ENCODE assay signal across 28 cellular contexts in the genomic region with DNA sequence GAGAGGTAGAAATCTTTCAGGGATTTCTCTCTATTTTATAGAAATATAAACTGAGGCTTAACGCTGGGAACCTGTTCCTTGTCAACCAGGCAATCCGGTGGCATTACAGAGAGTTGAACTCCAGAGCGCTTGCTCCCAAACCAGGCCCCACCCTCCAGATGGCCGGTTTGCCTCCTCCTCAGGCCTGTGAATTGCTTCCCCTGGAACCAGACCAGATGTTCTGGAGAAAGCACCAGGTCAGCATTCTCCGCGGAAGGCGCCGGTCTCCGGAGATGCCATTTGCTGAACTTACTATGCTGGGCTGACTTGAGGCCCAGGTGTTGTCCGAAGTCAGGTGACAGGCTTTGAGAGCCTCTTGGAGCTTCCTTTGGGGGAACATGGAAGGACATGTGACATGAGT. TPM values are rescaled to one million over a fixed set of nuclear protein-coding genes. Genes with fewer than 3 reads are reported as not detected.
A peak's percentile ranks its signal among the peaks of the same experiment; 100 is the strongest.
DNase-seq lines count a peak whose midpoint lies in the region; ATAC-seq and TF ChIP-seq lines count a peak whose summit lies in the region.
"Had no signal": no experiment of that assay in that cellular context is flagged by ENCODE, and none has a peak within 500 bp of the region (broad histone marks: within the 10 kb centered on the region; RNA-seq: fewer than 3 reads in every experiment).

No MANE protein-coding gene starts in this region.

- H3K27ac ChIP-seq in caudate nucleus (ENCODE audit: low read depth, low read length): no peak overlapping the region
- H3K27ac ChIP-seq in esophagus squamous epithelium: no peak overlapping the region
- H3K27ac ChIP-seq: HL-60, upper lobe of left lung had no signal

- DNase-seq in BE2C (peak; percentile 26), SK-N-DZ (ENCODE audit: low spot score) (peak; percentile 37), left lobe of liver (ENCODE audit: low spot score) (no peak), sciatic nerve (ENCODE audit: low spot score) (peak; percentile 67), T-helper 1 cell (no peak), caudate nucleus (lab: John Stamatoyannopoulos, UW) (no peak), esophagus squamous epithelium (lab: John Stamatoyannopoulos, UW) (no peak)
- DNase-seq: activated CD4-positive, alpha-beta T cell treated with anti-CD3 and anti-CD28 coated beads, Interleukin-2, amount 50 U/mL, for 4 hours; activated CD8-positive, alpha-beta memory T cell treated with anti-CD3 and anti-CD28 coated beads, Interleukin-2, amount 50 U/mL, for 48 hours; activated naive CD8-positive, alpha-beta T cell treated with anti-CD3 and anti-CD28 coated beads for 36 hours; C1 segment of cervical spinal cord; cerebellar nuclear complex; HCEC 1CT; midbrain; NCI-H1694 treated with DMSO at 0.1 percent for 48 hours; NCI-H774; OCI-M1; small intestine; stimulated activated CD4-positive, alpha-beta T cell treated with anti-CD3 and anti-CD28 coated beads, Interleukin-2, amount 100 ng/mL, for 24 hours; T1000; upper lobe of left lung had no signal

- H3K27me3 ChIP-seq in BE2C (no peaks in the 10 kb centered on the region), esophagus squamous epithelium (no peaks in the 10 kb centered on the region)
- H3K27me3 ChIP-seq: upper lobe of left lung had no signal

- H3K4me3 ChIP-seq in BE2C (ENCODE audit: low read depth, low read length): no peak overlapping the region
- no peak overlapping the region for H3K4me3 ChIP-seq in esophagus squamous epithelium
- H3K4me3 ChIP-seq: upper lobe of left lung had no signal

- TF ChIP-seq CTCF in BE2C (IDR thresholded peaks at IDR 0.05; ENCODE audit: low read depth, low read length) (no peak), esophagus squamous epithelium (IDR thresholded peaks at IDR 0.05) (no peak)

- H3K4me1 ChIP-seq in BE2C (peaks cover 8% of the 10 kb centered on the region), esophagus squamous epithelium (no peaks in the 10 kb centered on the region)
- H3K4me1 ChIP-seq: upper lobe of left lung had no signal

- intact Hi-C loops in sciatic nerve (cut with DNase I): no loop called here
- intact Hi-C loops in esophagus squamous epithelium (cut with DNase I): no loop called here

- H3K9me3 ChIP-seq in BE2C (no peaks in the 10 kb centered on the region), esophagus squamous epithelium (no peaks in the 10 kb centered on the region)
- H3K9me3 ChIP-seq: upper lobe of left lung had no signal

- 76 to 81% methylated on average over 9 to 10 of the region's 10 CpGs for WGBS in esophagus squamous epithelium, 2 donors

- no peak for TF ChIP-seq POLR2A in esophagus squamous epithelium (IDR thresholded peaks at IDR 0.05)

- ATAC-seq in left lobe of liver (peak; percentile 23), sciatic nerve (peak; percentile 58), GM18517 (IDR thresholded peaks at IDR 0.05; ENCODE audit: unreplicated experiment) (no peak)
- ATAC-seq: WTC11 had no signal

- H3K36me3 ChIP-seq in BE2C (no peaks in the 10 kb centered on the region), esophagus squamous epithelium (no peaks in the 10 kb centered on the region)
- H3K36me3 ChIP-seq: upper lobe of left lung had no signal

RNA-seq across cellular contexts. Expression of gene TNP1, which starts 17.2 kb away (rescaled TPM):
- polyA plus RNA-seq in BE2C (2012; ENCODE audit: insufficient read depth, insufficient read length, low read depth): not detected
- polyA plus RNA-seq in SK-N-DZ (2014; cell fraction: cytosol; rRNA removed): not detected in 2 replicates
- polyA plus RNA-seq in SK-N-DZ (2014; cell fraction: nucleus; rRNA removed): not detected in 2 replicates
- total RNA-seq in left lobe of liver (not detected), sciatic nerve (not detected), esophagus squamous epithelium (not detected)
- total RNA-seq: activated naive CD8-positive, alpha-beta T cell treated with anti-CD3 and anti-CD28 coated beads for 36 hours; astrocyte; LHCN-M2; posterior vena cava; upper lobe of left lung; WTC11 had no signal
- polyA plus RNA-seq: neural cell, small intestine had no signal

Comparison
In these comparisons a context has a peak if more than half of its experiments do, and no peak if none do; other contexts are left out.
1. DNase-seq: peak in BE2C (single experiment), SK-N-DZ (single experiment) and sciatic nerve (single experiment); none in left lobe of liver (single experiment), T-helper 1 cell (0 of 5), caudate nucleus (0 of 61) and esophagus squamous epithelium (single experiment).